In the genomic region with DNA sequence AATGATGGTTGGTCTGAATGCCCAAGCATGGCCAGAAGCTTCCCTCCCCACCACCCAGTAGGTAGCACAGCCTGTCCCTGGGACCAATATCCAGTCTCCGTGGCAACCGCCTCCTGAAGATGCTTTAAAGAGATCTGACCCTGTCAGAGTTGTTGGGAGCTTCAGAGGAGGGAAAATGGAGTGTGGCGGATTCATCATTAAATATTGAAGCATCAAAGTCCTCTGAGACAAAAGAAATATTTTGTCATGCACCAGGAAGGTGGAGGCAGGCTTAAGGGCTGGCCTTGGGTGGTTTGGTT, we compare ENCODE assay signal across 28 cellular contexts. TPM values are rescaled to one million over a fixed set of nuclear protein-coding genes. Genes with fewer than 3 reads are reported as not detected.
"Had no signal": no experiment of that assay in that cellular context is flagged by ENCODE, and none has a peak within 500 bp of the region (broad histone marks: within the 10 kb centered on the region; RNA-seq: fewer than 3 reads in every experiment).

No MANE protein-coding gene starts in this region.

- ATAC-seq: left cardiac atrium; left lung; lower lobe of right lung; naive thymus-derived CD8-positive, alpha-beta T cell; right cardiac atrium; stimulated activated effector memory CD8-positive, alpha-beta T cell treated with anti-CD3 and anti-CD28 coated beads, Interleukin-12 subunit alpha, Interleukin-12 subunit beta, amount 100 ng/mL, for 72 hours had no signal

- H3K9me3 Mint-ChIP-seq: naive thymus-derived CD8-positive, alpha-beta T cell; nephron; stimulated activated effector memory CD8-positive, alpha-beta T cell treated with anti-CD3 and anti-CD28 coated beads, Interleukin-12 subunit alpha, Interleukin-12 subunit beta, amount 100 ng/mL, for 72 hours; stimulated activated naive CD8-positive, alpha-beta T cell treated with anti-CD3 and anti-CD28 coated beads, Interleukin-15, Interleukin-2, amounts not matched to agents 100 ng/mL and 50 ng/mL, for 24 hours; type B pancreatic cell had no signal

- FAIRE-seq: keratinocyte, small intestine had no signal

- H3K27me3 ChIP-seq: ovary had no signal

- H3K36me3 ChIP-seq: ovary, uterus had no signal

- DNase-seq: kidney glomerular epithelial cell; left cardiac atrium; left lung; lower lobe of right lung; mammary epithelial cell; mesenchymal stem cell; naive thymus-derived CD8-positive, alpha-beta T cell; ovary; right cardiac atrium; sigmoid colon; small intestine; stimulated activated CD4-positive, alpha-beta T cell treated with anti-CD3 and anti-CD28 coated beads, Interleukin-4, amount 100 ng/mL, for 24 hours; stimulated activated naive CD4-positive, alpha-beta T cell; uterus had no signal

- H3K27ac Mint-ChIP-seq: naive thymus-derived CD8-positive, alpha-beta T cell; nephron; progenitor cell of endocrine pancreas; stimulated activated effector memory CD8-positive, alpha-beta T cell treated with anti-CD3 and anti-CD28 coated beads, Interleukin-12 subunit alpha, Interleukin-12 subunit beta, amount 100 ng/mL, for 72 hours; stimulated activated naive CD8-positive, alpha-beta T cell treated with anti-CD3 and anti-CD28 coated beads, Interleukin-15, Interleukin-2, amounts not matched to agents 100 ng/mL and 50 ng/mL, for 24 hours; type B pancreatic cell had no signal

- H3K4me1 ChIP-seq: left lung, lower lobe of right lung, uterus had no signal

- H3K36me3 Mint-ChIP-seq: stimulated activated effector memory CD8-positive, alpha-beta T cell treated with anti-CD3 and anti-CD28 coated beads, Interleukin-12 subunit alpha, Interleukin-12 subunit beta, amount 100 ng/mL, for 72 hours had no signal

- H3K9me3 ChIP-seq: left lung, lower lobe of right lung, ovary, sigmoid colon, spleen had no signal

- H3K27ac ChIP-seq: left lung, lower lobe of right lung, ovary, sigmoid colon, spleen, tibial nerve, uterus had no signal

- H3K4me1 Mint-ChIP-seq: naive thymus-derived CD8-positive, alpha-beta T cell; stimulated activated effector memory CD8-positive, alpha-beta T cell treated with anti-CD3 and anti-CD28 coated beads, Interleukin-12 subunit alpha, Interleukin-12 subunit beta, amount 100 ng/mL, for 72 hours had no signal

- H3K4me3 ChIP-seq: left lung, lower lobe of right lung, ovary, sigmoid colon, spleen, tibial nerve, uterus had no signal

- H3K4me3 Mint-ChIP-seq: naive thymus-derived CD8-positive, alpha-beta T cell; nephron; stimulated activated effector memory CD8-positive, alpha-beta T cell treated with anti-CD3 and anti-CD28 coated beads, Interleukin-12 subunit alpha, Interleukin-12 subunit beta, amount 100 ng/mL, for 72 hours; stimulated activated naive CD8-positive, alpha-beta T cell treated with anti-CD3 and anti-CD28 coated beads, Interleukin-15, Interleukin-2, amounts not matched to agents 100 ng/mL and 50 ng/mL, for 24 hours; type B pancreatic cell had no signal

RNA-seq across cellular contexts. Expression of a gene that starts 4.8 kb away (rescaled TPM):
- total RNA-seq: left cardiac atrium; left lung; liver; lower lobe of right lung; mucosa of gallbladder; naive thymus-derived CD8-positive, alpha-beta T cell; omental fat pad; progenitor cell of endocrine pancreas; pulmonary artery endothelial cell; right cardiac atrium; spleen; subcutaneous adipose tissue; tibial nerve; ureter; uterus had no signal
- polyA plus RNA-seq: keratinocyte; liver; naive thymus-derived CD8-positive, alpha-beta T cell; right cardiac atrium; spleen had no signal
